Comparison of ENCODE assay signal across 28 cellular contexts in genomic region chr12:56307221-56307965, GRCh38. TPM values are rescaled to one million over a fixed set of nuclear protein-coding genes. Genes with fewer than 3 reads are reported as not detected.
"Had no signal": no experiment of that assay in that cellular context is flagged by ENCODE, and none has a peak within 500 bp of the region (broad histone marks: within the 10 kb centered on the region; RNA-seq: fewer than 3 reads in every experiment).

No MANE protein-coding gene starts in this region.

- DNase-seq: dorsolateral prefrontal cortex; effector CD4-positive, alpha-beta T cell; foreskin fibroblast; gastrocnemius medialis; head of caudate nucleus; kidney; left lung; mesendoderm; midbrain; naive thymus-derived CD4-positive, alpha-beta T cell; stimulated activated CD4-positive, alpha-beta T cell treated with anti-CD3 and anti-CD28 coated beads, Interleukin-12 subunit alpha, Interleukin-12 subunit beta, amount 100 ng/mL, for 4 hours; stimulated activated CD4-positive, alpha-beta T cell treated with anti-CD3 and anti-CD28 coated beads, Interleukin-1b, Interleukin-23, amount 100 ng/mL, for 48 hours; stimulated activated CD4-positive, alpha-beta T cell treated with anti-CD3 and anti-CD28 coated beads, Interleukin-4, amount 100 ng/mL, for 1 hour; stimulated activated CD8-positive, alpha-beta memory T cell treated with anti-CD3 and anti-CD28 coated beads, Interleukin-4, amount 100 ng/mL, for 48 hours; stimulated activated naive CD4-positive, alpha-beta T cell; stimulated activated naive CD8-positive, alpha-beta T cell treated with anti-CD3 and anti-CD28 coated beads, Interleukin-15, amount 100 ng/mL, for 72 hours; trophoblast cell had no signal

- H3K4me1 Mint-ChIP-seq: neural progenitor cell had no signal

- H3K27ac Mint-ChIP-seq: nephron, neural progenitor cell, progenitor cell of endocrine pancreas had no signal

- ATAC-seq: esophagus mucosa; gastrocnemius medialis; left lung; naive thymus-derived CD4-positive, alpha-beta T cell; sciatic nerve; stimulated activated naive CD8-positive, alpha-beta T cell treated with anti-CD3 and anti-CD28 coated beads, Interleukin-15, amount 100 ng/mL, for 72 hours had no signal

- FAIRE-seq: colon, kidney had no signal

- H3K9me3 Mint-ChIP-seq: naive thymus-derived CD4-positive, alpha-beta T cell; nephron; neural progenitor cell; stimulated activated naive CD8-positive, alpha-beta T cell treated with anti-CD3 and anti-CD28 coated beads, Interleukin-15, amount 100 ng/mL, for 72 hours had no signal

- H3K27me3 Mint-ChIP-seq: naive thymus-derived CD4-positive, alpha-beta T cell; progenitor cell of endocrine pancreas; stimulated activated naive CD8-positive, alpha-beta T cell treated with anti-CD3 and anti-CD28 coated beads, Interleukin-15, amount 100 ng/mL, for 72 hours had no signal

- H3K4me3 Mint-ChIP-seq: naive thymus-derived CD4-positive, alpha-beta T cell; nephron; neural progenitor cell; stimulated activated naive CD8-positive, alpha-beta T cell treated with anti-CD3 and anti-CD28 coated beads, Interleukin-15, amount 100 ng/mL, for 72 hours had no signal

RNA-seq across cellular contexts. Expression of gene IL23A, which starts 31.3 kb away (rescaled TPM):
- total RNA-seq: gastrocnemius medialis, glomerular endothelial cell, osteoblast, right atrium auricular region, sciatic nerve, suprapubic skin, urinary bladder had no signal
